Comparison of ENCODE assay signal across 13 cellular contexts in genomic region chr16:28532940-28533647, GRCh38. TPM values are rescaled to one million over a fixed set of nuclear protein-coding genes. Genes with fewer than 3 reads are reported as not detected.
DNase-seq lines count a peak whose midpoint lies in the region; ATAC-seq and TF ChIP-seq lines count a peak whose summit lies in the region.
"Had no signal": no experiment of that assay in that cellular context is flagged by ENCODE, and none has a peak within 500 bp of the region (broad histone marks: within the 10 kb centered on the region; RNA-seq: fewer than 3 reads in every experiment).

No MANE protein-coding gene starts in this region.

- peak overlapping the region; percentile 76 for H3K27ac ChIP-seq in 22Rv1
- no peak overlapping the region for H3K27ac ChIP-seq in HEK293 (ENCODE audit: extremely low read depth, low read depth, low read length)
- no peak overlapping the region for H3K27ac ChIP-seq in neuronal stem cell (replicated peaks; ENCODE audit: low read length)
- H3K27ac ChIP-seq in aorta (ENCODE audit: low read depth in 1 of 2, low read length in 2 of 2): peak overlapping the region in 1 of 2 donors; percentile 14

- no peak overlapping the region for H3K4me2 ChIP-seq in neuronal stem cell (ENCODE audit: insufficient read depth, low read length, poor library complexity, severe bottlenecking)

- H3K27ac Mint-ChIP-seq in dendritic cell treated with granulocyte-macrophage colony-stimulating factor and Interleukin-4, amounts not matched to agents 40 ng/mL and 50 ng/mL, for 4 days: peak overlapping the region; percentile 85
- no peak overlapping the region for H3K27ac Mint-ChIP-seq in stimulated activated naive B cell treated with anti-CD40 and anti-IgM and Interleukin-4, amounts not matched to agents 10 μg/mL and 1 μg/mL and 100 μg/mL, for 72 hours
- H3K27ac Mint-ChIP-seq: activated naive CD8-positive, alpha-beta T cell treated with anti-CD3 and anti-CD28 coated beads, Interleukin-2, amount 10 ng/mL, durations not matched to agents 7 days and 5 days had no signal

- no peak for ATAC-seq in HG02970 (IDR thresholded peaks at IDR 0.05; ENCODE audit: low FRiP score, unreplicated experiment)
- no peak for ATAC-seq in stimulated activated naive B cell treated with anti-CD40 and anti-IgM and Interleukin-4, amounts not matched to agents 10 μg/mL and 1 μg/mL and 100 μg/mL, for 72 hours (replicated peaks)
- no peak for ATAC-seq in aorta (ENCODE audit: low FRiP score)

- peaks cover 46% of the 10 kb centered on the region for H3K4me1 Mint-ChIP-seq in dendritic cell treated with granulocyte-macrophage colony-stimulating factor and Interleukin-4, amounts not matched to agents 40 ng/mL and 50 ng/mL, for 4 days (ENCODE audit: low read depth)
- peaks cover 5 to 9% of the 10 kb centered on the region in 2 donors for H3K4me1 Mint-ChIP-seq in stimulated activated naive B cell treated with anti-CD40 and anti-IgM and Interleukin-4, amounts not matched to agents 10 μg/mL and 1 μg/mL and 100 μg/mL, for 72 hours

- no peaks in the 10 kb centered on the region for H3K9me3 Mint-ChIP-seq in dendritic cell treated with granulocyte-macrophage colony-stimulating factor and Interleukin-4, amounts not matched to agents 40 ng/mL and 50 ng/mL, for 4 days
- no peaks in the 10 kb centered on the region for H3K9me3 Mint-ChIP-seq in stimulated activated naive B cell treated with anti-CD40 and anti-IgM and Interleukin-4, amounts not matched to agents 10 μg/mL and 1 μg/mL and 100 μg/mL, for 72 hours
- H3K9me3 Mint-ChIP-seq: activated naive CD8-positive, alpha-beta T cell treated with anti-CD3 and anti-CD28 coated beads, Interleukin-2, amount 10 ng/mL, durations not matched to agents 7 days and 5 days had no signal

- no peaks in the 10 kb centered on the region for H3K9me3 ChIP-seq in HEK293 (ENCODE audit: control insufficient read depth, insufficient read depth, low read depth, low read length)
- H3K9me3 ChIP-seq in neuronal stem cell (replicated peaks in 1 of 2; ENCODE audit: control insufficient read depth in 2 of 2, insufficient read depth in 1 of 2, low read depth in 1 of 2, low read length in 2 of 2): no peaks in the 10 kb centered on the region
- no peaks in the 10 kb centered on the region for H3K9me3 ChIP-seq in aorta (ENCODE audit: control insufficient read depth, low read length)

- H2BK15ac ChIP-seq in neuronal stem cell (ENCODE audit: low read length): no peak overlapping the region

- no peak overlapping the region for H3K18ac ChIP-seq in neuronal stem cell (ENCODE audit: low read length)

- H3K23ac ChIP-seq in neuronal stem cell (ENCODE audit: low read depth, low read length, poor library complexity): peak overlapping the region; percentile 60

- H3K4ac ChIP-seq in neuronal stem cell (ENCODE audit: low read length): no peak overlapping the region

- peaks cover 0 to 7% (median 0%) of the 10 kb centered on the region in 3 experiments for H3K27me3 ChIP-seq in neuronal stem cell (ENCODE audit: control insufficient read depth in 3 of 3, insufficient read depth in 3 of 3, low read depth in 1 of 3, low read length in 3 of 3)
- no peaks in the 10 kb centered on the region for H3K27me3 ChIP-seq in aorta (ENCODE audit: control insufficient read depth in 1 of 2, insufficient read depth in 2 of 2, low read length in 1 of 2)

- H3K36me3 ChIP-seq in HEK293 (ENCODE audit: control insufficient read depth in 2 of 2, insufficient read depth in 1 of 2, low read length in 2 of 2) (no peaks in the 10 kb centered on the region), neuronal stem cell (replicated peaks in 1 of 2; ENCODE audit: control insufficient read depth in 2 of 2, insufficient read depth in 2 of 2, low read length in 2 of 2) (no peaks in the 10 kb centered on the region), aorta (ENCODE audit: control insufficient read depth in 1 of 2, insufficient read depth in 2 of 2, low read length in 1 of 2) (no peaks in the 10 kb centered on the region)

- H2AK5ac ChIP-seq in neuronal stem cell (ENCODE audit: low read depth, low read length): no peak overlapping the region

- no peak overlapping the region for H3K4me3 Mint-ChIP-seq in dendritic cell treated with granulocyte-macrophage colony-stimulating factor and Interleukin-4, amounts not matched to agents 40 ng/mL and 50 ng/mL, for 4 days
- H3K4me3 Mint-ChIP-seq in stimulated activated naive B cell treated with anti-CD40 and anti-IgM and Interleukin-4, amounts not matched to agents 10 μg/mL and 1 μg/mL and 100 μg/mL, for 72 hours: no peak overlapping the region
- H3K4me3 Mint-ChIP-seq: activated naive CD8-positive, alpha-beta T cell treated with anti-CD3 and anti-CD28 coated beads, Interleukin-2, amount 10 ng/mL, durations not matched to agents 7 days and 5 days had no signal

- no peak overlapping the region for H2BK12ac ChIP-seq in neuronal stem cell (ENCODE audit: low read length)

- POLR2A ChIA-PET in HEK293 (lab: Yijun Ruan, JAX): no interaction called here

- H2BK120ac ChIP-seq in neuronal stem cell (ENCODE audit: low read depth, low read length): no peak overlapping the region

- H2BK5ac ChIP-seq in neuronal stem cell (ENCODE audit: low read length): no peak overlapping the region

- H3K14ac ChIP-seq in neuronal stem cell (ENCODE audit: low read length): no peak overlapping the region

- DNase-seq in neuronal stem cell (ENCODE audit: low spot score) (no peak), islet precursor cell (no peak), aorta (no peak)
- no peak for DNase-seq in stimulated activated naive B cell treated with anti-CD40 and anti-IgM and Interleukin-4, amounts not matched to agents 10 μg/mL and 1 μg/mL and 100 μg/mL, for 72 hours
- DNase-seq: activated CD8-positive, alpha-beta memory T cell treated with anti-CD3 and anti-CD28 coated beads, Interleukin-2, amount 50 U/mL, for 4 hours; activated naive CD8-positive, alpha-beta T cell treated with anti-CD3 and anti-CD28 coated beads, Interleukin-2, amount 10 ng/mL, durations not matched to agents 7 days and 5 days; MM.1S had no signal

- no peak for TF ChIP-seq CTCF in 22Rv1 (IDR thresholded peaks at IDR 0.05)
- no peak for TF ChIP-seq CTCF in HEK293 (tag by site-specific recombination; IDR thresholded peaks at IDR 0.05)

- no peak overlapping the region for H4K8ac ChIP-seq in neuronal stem cell (ENCODE audit: low read depth, low read length)

- no peak overlapping the region for H3K9ac ChIP-seq in neuronal stem cell (ENCODE audit: low read depth, low read length, poor library complexity)

- H3K4me3 ChIP-seq in HEK293 (ENCODE audit: low read depth, low read length) (no peak overlapping the region), neuronal stem cell (ENCODE audit: low read length in 2 of 2) (no peak overlapping the region), aorta (ENCODE audit: low read length in 2 of 2) (no peak overlapping the region)

- no peaks in the 10 kb centered on the region for H3K27me3 Mint-ChIP-seq in dendritic cell treated with granulocyte-macrophage colony-stimulating factor and Interleukin-4, amounts not matched to agents 40 ng/mL and 50 ng/mL, for 4 days
- peaks cover 0 to 12% of the 10 kb centered on the region in 2 donors for H3K27me3 Mint-ChIP-seq in stimulated activated naive B cell treated with anti-CD40 and anti-IgM and Interleukin-4, amounts not matched to agents 10 μg/mL and 1 μg/mL and 100 μg/mL, for 72 hours

- no peaks in the 10 kb centered on the region for H3K36me3 Mint-ChIP-seq in dendritic cell treated with granulocyte-macrophage colony-stimulating factor and Interleukin-4, amounts not matched to agents 40 ng/mL and 50 ng/mL, for 4 days (ENCODE audit: low read depth)
- H3K36me3 Mint-ChIP-seq in stimulated activated naive B cell treated with anti-CD40 and anti-IgM and Interleukin-4, amounts not matched to agents 10 μg/mL and 1 μg/mL and 100 μg/mL, for 72 hours: no peaks in the 10 kb centered on the region
- H3K36me3 Mint-ChIP-seq: activated naive CD8-positive, alpha-beta T cell treated with anti-CD3 and anti-CD28 coated beads, Interleukin-2, amount 10 ng/mL, durations not matched to agents 7 days and 5 days had no signal

- CTCF ChIA-PET in HEK293 (lab: Yijun Ruan, JAX): interaction anchor here (0.6 kb wide), 1 partner anchor 20 kb away, joined by 3 read pairs; no protein-coding TSS in a partner anchor

- intact Hi-C loops in dendritic cell treated with granulocyte-macrophage colony-stimulating factor and Interleukin-4, amounts not matched to agents 40 ng/mL and 50 ng/mL, for 4 days (cut with micrococcal nuclease): no loop called here
- intact Hi-C loops in aorta (cut with DNase I): no loop called here

- H3K4me1 ChIP-seq in HEK293 (ENCODE audit: control insufficient read depth, insufficient read depth, low read length): no peaks in the 10 kb centered on the region
- H3K4me1 ChIP-seq in neuronal stem cell (ENCODE audit: control insufficient read depth in 2 of 2, insufficient read depth in 1 of 2, low read depth in 1 of 2, low read length in 2 of 2): peaks cover 2 to 5% of the 10 kb centered on the region in 2 donors
- H3K4me1 ChIP-seq in aorta (ENCODE audit: control insufficient read depth in 1 of 2, insufficient read depth in 2 of 2, low read length in 2 of 2): peaks cover 0 to 1% of the 10 kb centered on the region in 2 donors

- H4K91ac ChIP-seq in neuronal stem cell (ENCODE audit: low read depth, low read length, poor library complexity): no peak overlapping the region

- H2AFZ ChIP-seq in neuronal stem cell (ENCODE audit: low read length): peak overlapping the region; percentile 22

- H3K79me1 ChIP-seq in neuronal stem cell (ENCODE audit: low read depth, low read length): no peaks in the 10 kb centered on the region

- WGBS in neuronal stem cell (ENCODE audit: extremely low coverage in 2 of 2, insufficient read length in 2 of 2, insufficient replicate concordance in 1 of 2), 2 donors: no CpG with 5 or more reads among the region's 5 CpGs
- 85 to 89% methylated on average over 5 of the region's 5 CpGs for WGBS in aorta, 2 donors

RNA-seq across cellular contexts. Expression of gene NUPR1, which starts 5.7 kb away (rescaled TPM):
- polyA plus RNA-seq in neuronal stem cell (2013, experiment 1 of 2): 0.06 TPM
- polyA plus RNA-seq in neuronal stem cell (2013, experiment 2 of 2): 0.01 TPM
- 100 to 1,000 TPM in 1 of 2 donors, 10 to 100 TPM in 1; 85.3 to 137 TPM for total RNA-seq in aorta
- 100 to 1,000 TPM in 1 of 2 donors, 10 to 100 TPM in 1; 85.0 to 148 TPM for polyA plus RNA-seq in aorta

RNA-seq across cellular contexts. Expression of gene SGF29, which starts 20.6 kb away (rescaled TPM):
- polyA plus RNA-seq in neuronal stem cell (2013, experiment 1 of 2): 29.5 TPM
- polyA plus RNA-seq in neuronal stem cell (2013, experiment 2 of 2): 24.9 TPM
- 10 to 100 TPM; 19.7 to 20.7 TPM for total RNA-seq in aorta
- 10 to 100 TPM; 17.4 to 41.6 TPM for polyA plus RNA-seq in aorta

RNA-seq across cellular contexts. Expression of gene IL27, which starts 26.5 kb away (rescaled TPM):
- polyA plus RNA-seq in neuronal stem cell (2013, experiment 1 of 2): not detected
- polyA plus RNA-seq in neuronal stem cell (2013, experiment 2 of 2): not detected
- under 1 TPM in 1 of 2 donors, not detected in 1; 0.54 TPM for total RNA-seq in aorta
- polyA plus RNA-seq in aorta: under 1 TPM in 1 of 2 donors, not detected in 1; 0.54 TPM
- total RNA-seq: activated naive CD8-positive, alpha-beta T cell treated with anti-CD3 and anti-CD28 coated beads, Interleukin-2, amount 10 ng/mL, durations not matched to agents 7 days and 5 days; Daoy; osteoblast had no signal

RNA-seq across cellular contexts. Expression of gene APOBR, which starts 38.7 kb away (rescaled TPM):
- polyA plus RNA-seq in neuronal stem cell (2013, experiment 1 of 2): 0.01 TPM
- polyA plus RNA-seq in neuronal stem cell (2013, experiment 2 of 2): 0.03 TPM
- total RNA-seq in aorta: 1 to 10 TPM; 2.5 to 3.1 TPM
- 1 to 10 TPM; 1.1 to 2.6 TPM for polyA plus RNA-seq in aorta
- total RNA-seq: osteoblast had no signal

RNA-seq across cellular contexts. Expression of gene CLN3, which starts 41.2 kb away (rescaled TPM):
- polyA plus RNA-seq in neuronal stem cell (2013, experiment 1 of 2): 10.9 TPM
- 11.3 TPM for polyA plus RNA-seq in neuronal stem cell (2013, experiment 2 of 2)
- 10 to 100 TPM; 15.6 to 27.2 TPM for total RNA-seq in aorta
- polyA plus RNA-seq in aorta: 10 to 100 TPM; 19.5 to 48.7 TPM
